In genomic region chr16:73046484-73047214, GRCh38 we compare ENCODE assay signal across 12 cellular contexts. TPM values are rescaled to one million over a fixed set of nuclear protein-coding genes. Genes with fewer than 3 reads are reported as not detected.
A peak's percentile ranks its signal among the peaks of the same experiment; 100 is the strongest.
DNase-seq lines count a peak whose midpoint lies in the region; ATAC-seq, FAIRE-seq and TF ChIP-seq lines count a peak whose summit lies in the region.
"Had no signal": no experiment of that assay in that cellular context is flagged by ENCODE, and none has a peak within 500 bp of the region (broad histone marks: within the 10 kb centered on the region; RNA-seq: fewer than 3 reads in every experiment).

No MANE protein-coding gene starts in this region.

- BruUV-seq in Panc1 (replicated peaks; lab: Mats Ljungman, UMichigan): TSS peak; percentile 52

- POLR2A ChIA-PET in Panc1 (lab: Charles Lee): no interaction called here

- CTCF ChIA-PET in Panc1 (lab: Charles Lee): interaction anchor here (0.6 kb wide), 2 partner anchors 9 to 186 kb away, joined by 3 to 5 read pairs; no protein-coding TSS in a partner anchor

- in situ Hi-C loops in Panc1 (cut with HindIII; ENCODE audit: low pct_unique_long_range_greater_than_20kb, low sequenced_read_pairs): no loop called here
- in situ Hi-C loops in GM13977 (cut with MboI; ENCODE audit: low pct_unique_long_range_greater_than_20kb, low sequenced_read_pairs, unreplicated experiment): no loop called here

- DNase-seq in EH (ENCODE audit: low read depth) (peak; percentile 27), Panc1 (ENCODE audit: low read depth, low spot score) (no peak), fibroblast of pulmonary artery (ENCODE audit: low read depth) (no peak), GM13977 (ENCODE audit: low spot score) (no peak), frontal cortex (ENCODE audit: low spot score in 2 of 2) (no peak)
- DNase-seq: activated gamma-delta T cell; GOT3; SJCRH30; stimulated activated CD4-positive, alpha-beta T cell treated with anti-CD3 and anti-CD28 coated beads, Interleukin-4, amount 100 ng/mL, for 24 hours had no signal

- H3K36me3 ChIP-seq in Panc1 (ENCODE audit: control insufficient read depth, insufficient read depth, low read length) (no peaks in the 10 kb centered on the region), rectal smooth muscle tissue (ENCODE audit: control insufficient read depth, insufficient read depth, low read length) (no peaks in the 10 kb centered on the region)
- H3K36me3 ChIP-seq: SJCRH30 had no signal

- H3K4me1 ChIP-seq in Panc1 (ENCODE audit: control insufficient read depth, insufficient read depth, low read length) (peaks cover 45% of the 10 kb centered on the region), rectal smooth muscle tissue (ENCODE audit: control insufficient read depth, insufficient read depth, low read length) (peaks cover 54% of the 10 kb centered on the region)

- no peak for FAIRE-seq in frontal cortex (lab: Jason Lieb, UNC)

- TF ChIP-seq CTCF in Panc1 (IDR thresholded peaks at IDR 0.05) (no peak), fibroblast of pulmonary artery (IDR thresholded peaks at IDR 0.05; ENCODE audit: low read length, missing control alignments) (no peak), GM13977 (IDR thresholded peaks at IDR 0.05; ENCODE audit: extremely low read depth, insufficient read depth, missing control alignments) (no peak)

- H3K27ac ChIP-seq in Panc1 (ENCODE audit: low read length) (peak overlapping the region; percentile 77; the same call in 1 of the 2 replicates), rectal smooth muscle tissue (ENCODE audit: low read depth, low read length) (peak overlapping the region; percentile 86)

- H3K9me3 ChIP-seq in Panc1 (ENCODE audit: control insufficient read depth, insufficient read depth, low read depth, low read length): no peaks in the 10 kb centered on the region
- H3K9me3 ChIP-seq: SJCRH30 had no signal

- ATAC-seq in Panc1 (no peak), HG02852 (IDR thresholded peaks at IDR 0.05; ENCODE audit: unreplicated experiment) (no peak), GM21825 (IDR thresholded peaks at IDR 0.05; ENCODE audit: unreplicated experiment) (no peak)

- H3K4me3 ChIP-seq in Panc1 (ENCODE audit: low read depth in 2 of 2, low read length in 2 of 2): peak overlapping the region; percentile 8 to 56; a peak in 3 of 4 replicates
- H3K4me3 ChIP-seq in fibroblast of pulmonary artery (replicated peaks; ENCODE audit: low read depth, low read length): peak overlapping the region; percentile 7
- H3K4me3 ChIP-seq in rectal smooth muscle tissue (ENCODE audit: low read length): no peak overlapping the region

- intact Hi-C loops in Panc1 (cut with micrococcal nuclease; ENCODE audit: unreplicated experiment): loop anchor here (10.0 kb wide), 1 partner anchor 212 kb away; no protein-coding TSS in a partner anchor

- no peak overlapping the region for H3K9ac ChIP-seq in rectal smooth muscle tissue (ENCODE audit: low read length)

- H3K27me3 ChIP-seq in Panc1 (ENCODE audit: control insufficient read depth, insufficient read depth, low read length) (no peaks in the 10 kb centered on the region), rectal smooth muscle tissue (ENCODE audit: control insufficient read depth, insufficient read depth, low read length) (no peaks in the 10 kb centered on the region)
- H3K27me3 ChIP-seq: SJCRH30 had no signal

RNA-seq across cellular contexts. Expression of gene ZFHX3, which starts 1.3 kb away (rescaled TPM):
- total RNA-seq in Panc1 (2021; ENCODE audit: unreplicated experiment) (7.1 TPM), frontal cortex (4.9 TPM)
- 3.0 TPM for polyA plus RNA-seq in Panc1 (2012; ENCODE audit: insufficient read length)
